ENCODE assay signal across 20 cellular contexts in genomic region chr2:99974966-99975365, GRCh38.
DNase-seq lines count a peak whose midpoint lies in the region; ATAC-seq and TF ChIP-seq lines count a peak whose summit lies in the region.
"Had no signal": no experiment of that assay in that cellular context is flagged by ENCODE, and none has a peak within 500 bp of the region (broad histone marks: within the 10 kb centered on the region; RNA-seq: fewer than 3 reads in every experiment).

No MANE protein-coding gene starts in this region.

- no peaks in the 10 kb centered on the region for H3K9me3 ChIP-seq in neural cell (ENCODE audit: low read length)
- H3K9me3 ChIP-seq: adrenal gland, vagina had no signal

- H3K36me3 Mint-ChIP-seq in stimulated activated memory B cell treated with anti-CD40 and anti-IgM and Interleukin-4, amounts not matched to agents 10 μg/mL and 1 μg/mL and 100 μg/mL, for 72 hours: peaks cover 51% of the 10 kb centered on the region

- no peaks in the 10 kb centered on the region for H3F3A ChIP-seq in neural cell (ENCODE audit: insufficient read depth, low read length, poor library complexity, severe bottlenecking)

- no peaks in the 10 kb centered on the region for H3K36me3 ChIP-seq in neural cell (ENCODE audit: insufficient read depth, low read length)
- H3K36me3 ChIP-seq: adrenal gland, vagina had no signal

- TF ChIP-seq RAD21 in neural cell (conservative IDR thresholded peaks at IDR 0.05): no peak

- TF ChIP-seq CTCF in epithelial cell of proximal tubule (conservative IDR thresholded peaks at IDR 0.05; ENCODE audit: low read depth, low read length) (no peak), neural cell (IDR thresholded peaks at IDR 0.05; ENCODE audit: poor library complexity, severe bottlenecking) (no peak)

- ATAC-seq in stimulated activated memory B cell treated with anti-CD40 and anti-IgM and Interleukin-4, amounts not matched to agents 10 μg/mL and 1 μg/mL and 100 μg/mL, for 72 hours: no peak

- no peaks in the 10 kb centered on the region for H3K9me3 Mint-ChIP-seq in stimulated activated memory B cell treated with anti-CD40 and anti-IgM and Interleukin-4, amounts not matched to agents 10 μg/mL and 1 μg/mL and 100 μg/mL, for 72 hours
- H3K9me3 Mint-ChIP-seq: activated T-helper 17 cell treated with anti-CD3 and anti-CD28 coated beads, Interleukin-2, amount 50 U/mL, for 72 hours; naive B cell; T-helper 2 cell treated with Interferon-gamma antibody and Interleukin-4, amounts not matched to agents 5 μg/mL and 100 μg/mL, for 36 hours had no signal

- no peaks in the 10 kb centered on the region for H3K27me3 Mint-ChIP-seq in stimulated activated memory B cell treated with anti-CD40 and anti-IgM and Interleukin-4, amounts not matched to agents 10 μg/mL and 1 μg/mL and 100 μg/mL, for 72 hours
- H3K27me3 Mint-ChIP-seq: naive B cell had no signal

- H3K79me2 ChIP-seq in neural cell (replicated peaks; ENCODE audit: insufficient read depth, low read length): no peaks in the 10 kb centered on the region

- no peak overlapping the region for H3K4me3 Mint-ChIP-seq in stimulated activated memory B cell treated with anti-CD40 and anti-IgM and Interleukin-4, amounts not matched to agents 10 μg/mL and 1 μg/mL and 100 μg/mL, for 72 hours
- H3K4me3 Mint-ChIP-seq: activated T-helper 17 cell treated with anti-CD3 and anti-CD28 coated beads, Interleukin-2, amount 50 U/mL, for 72 hours; naive B cell; T-helper 2 cell treated with Interferon-gamma antibody and Interleukin-4, amounts not matched to agents 5 μg/mL and 100 μg/mL, for 36 hours had no signal

- no peak for TF ChIP-seq EP300 in neural cell (conservative IDR thresholded peaks at IDR 0.05; ENCODE audit: poor library complexity, severe bottlenecking)

- H3K27ac ChIP-seq in neural cell (ENCODE audit: low read length): peak overlapping the region; percentile 49
- H3K27ac ChIP-seq: adrenal gland, coronary artery, vagina had no signal

- no peak overlapping the region for H3K27ac Mint-ChIP-seq in stimulated activated memory B cell treated with anti-CD40 and anti-IgM and Interleukin-4, amounts not matched to agents 10 μg/mL and 1 μg/mL and 100 μg/mL, for 72 hours
- H3K27ac Mint-ChIP-seq: activated T-helper 17 cell treated with anti-CD3 and anti-CD28 coated beads, Interleukin-2, amount 50 U/mL, for 72 hours; T-helper 2 cell treated with Interferon-gamma antibody and Interleukin-4, amounts not matched to agents 5 μg/mL and 100 μg/mL, for 36 hours had no signal

- peaks cover 12% of the 10 kb centered on the region for H3K4me1 Mint-ChIP-seq in stimulated activated memory B cell treated with anti-CD40 and anti-IgM and Interleukin-4, amounts not matched to agents 10 μg/mL and 1 μg/mL and 100 μg/mL, for 72 hours
- H3K4me1 Mint-ChIP-seq: activated T-helper 17 cell treated with anti-CD3 and anti-CD28 coated beads, Interleukin-2, amount 50 U/mL, for 72 hours had no signal

- H3K27me3 ChIP-seq in neural cell (ENCODE audit: insufficient read depth, low read depth, low read length): peaks cover 2% of the 10 kb centered on the region
- H3K27me3 ChIP-seq: adrenal gland, vagina had no signal

- no peak overlapping the region for H2AFZ ChIP-seq in neural cell (ENCODE audit: low read depth, low read length)

- H3K4me2 ChIP-seq in neural cell (ENCODE audit: low read length): no peak overlapping the region

- peak; percentile 46 for DNase-seq in EH (ENCODE audit: low read depth)
- DNase-seq in SK-N-DZ (ENCODE audit: low spot score): peak; percentile 32
- peak; percentile 96 for DNase-seq in epithelial cell of proximal tubule (ENCODE audit: low read depth)
- no peak for DNase-seq in stimulated activated CD4-positive, alpha-beta T cell treated with anti-CD3 and anti-CD28 coated beads, Interleukin-4, amount 100 ng/mL, for 24 hours
- DNase-seq in NCI-H2029 (lab: John Stamatoyannopoulos, UW): no peak
- no peak for DNase-seq in effector CD8-positive, alpha-beta T cell (lab: John Stamatoyannopoulos, UW)
- DNase-seq: adrenal gland, HCEC 1CT, MM.1S, naive B cell, NCI-H187 treated with DMSO at 0.1 percent for 48 hours, NCI-H510A, SHP77 treated with DMSO at 0.1 percent for 48 hours had no signal

- H4K20me1 ChIP-seq in neural cell (ENCODE audit: insufficient read depth): no peaks in the 10 kb centered on the region

- no peak overlapping the region for H3K9ac ChIP-seq in neural cell (ENCODE audit: low read length)

- no peak overlapping the region for H3K4me3 ChIP-seq in epithelial cell of proximal tubule (ENCODE audit: low read depth, low read length)
- peak overlapping the region; percentile 22 for H3K4me3 ChIP-seq in neural cell (ENCODE audit: low read length)
- H3K4me3 ChIP-seq: adrenal gland, coronary artery, lung, vagina had no signal

- no peaks in the 10 kb centered on the region for H3K9me2 ChIP-seq in neural cell (ENCODE audit: insufficient read depth, low read length)

TF ChIP-seq in neural cell, 6 proteins besides CTCF, POLR2A, EP300 and RAD21:
- TF ChIP-seq SMC3 (conservative IDR thresholded peaks at IDR 0.05; ENCODE audit: poor library complexity) (no peak), POLR2AphosphoS5 (IDR thresholded peaks at IDR 0.05) (no peak), MXI1 (conservative IDR thresholded peaks at IDR 0.05; ENCODE audit: poor library complexity, severe bottlenecking) (no peak), TAF1 (IDR thresholded peaks at IDR 0.05; ENCODE audit: low read depth) (no peak), EZH2 (IDR thresholded peaks at IDR 0.05; ENCODE audit: borderline replicate concordance, insufficient read depth, low read length, poor library complexity, severe bottlenecking) (no peak), REST (IDR thresholded peaks at IDR 0.05; ENCODE audit: borderline replicate concordance) (no peak)
TF ChIP-seq in neural cell: peak in this region for 0.

Comparison
In these comparisons a context has a peak if more than half of its experiments do, and no peak if none do; other contexts are left out.
1. DNase-seq: peak in EH (single experiment), SK-N-DZ (single experiment) and epithelial cell of proximal tubule (single experiment); none in stimulated activated CD4-positive, alpha-beta T cell treated with anti-CD3 and anti-CD28 coated beads, Interleukin-4, amount 100 ng/mL, for 24 hours (single experiment), NCI-H2029 (single experiment) and effector CD8-positive, alpha-beta T cell (single experiment).